ENCODE assay signal across 1 cellular context in genomic region chr20:63520594-63520938, GRCh38.
TF ChIP-seq lines count a peak whose summit lies in the region.

Gene PPDPF, plus strand, starts transcription at chr20:63520765. Its CDS starts 544 bp downstream, at chr20:63521309.

TF ChIP-seq in HepG2, 621 proteins besides CTCF, POLR2A, EP300 and RAD21 (continued from another document and continues in another):
- no peak for TF ChIP-seq ZKSCAN1 (IDR thresholded peaks at IDR 0.05; ENCODE audit: low read length)
- TF ChIP-seq ZFY (CRISPR knock-in tag; IDR thresholded peaks at IDR 0.05) = peak; percentile 60; the same call in 1 of the 2 replicates
- TF ChIP-seq ZNF136 (CRISPR knock-in tag; IDR thresholded peaks at IDR 0.05; ENCODE audit: low read depth) = no peak
- no peak for TF ChIP-seq ZNF281 (CRISPR knock-in tag; IDR thresholded peaks at IDR 0.05; ENCODE audit: borderline replicate concordance)
- no peak for TF ChIP-seq PREB (CRISPR knock-in tag; IDR thresholded peaks at IDR 0.05)
- TF ChIP-seq DR1 (CRISPR knock-in tag; IDR thresholded peaks at IDR 0.05) = peak; percentile 45; the same call in 1 of the 2 replicates
- 0 out of 2 replicates have a peak, but pooled peaks have one; percentile 3 for TF ChIP-seq MYC (CRISPR knock-in tag; IDR thresholded peaks at IDR 0.05; ENCODE audit: borderline replicate concordance)
- TF ChIP-seq GATAD1 (CRISPR knock-in tag; IDR thresholded peaks at IDR 0.05) = no peak
- TF ChIP-seq SRY (CRISPR knock-in tag; IDR thresholded peaks at IDR 0.05) = no peak
- TF ChIP-seq ZKSCAN5 (CRISPR knock-in tag; IDR thresholded peaks at IDR 0.05) = no peak
- no peak for TF ChIP-seq KLF9 (CRISPR knock-in tag; IDR thresholded peaks at IDR 0.05; ENCODE audit: low read depth)
- no peak for TF ChIP-seq ZNF232 (CRISPR knock-in tag; IDR thresholded peaks at IDR 0.05; ENCODE audit: borderline replicate concordance)
- TF ChIP-seq ZSCAN21 (CRISPR knock-in tag; IDR thresholded peaks at IDR 0.05; ENCODE audit: borderline replicate concordance) = no peak
- TF ChIP-seq TERF1 (CRISPR knock-in tag; IDR thresholded peaks at IDR 0.05) = no peak
- no peak for TF ChIP-seq ZNF264 (CRISPR knock-in tag; IDR thresholded peaks at IDR 0.05)
- TF ChIP-seq KDM1A (CRISPR knock-in tag; IDR thresholded peaks at IDR 0.05) = no peak
- TF ChIP-seq HOMEZ (CRISPR knock-in tag; IDR thresholded peaks at IDR 0.05; ENCODE audit: low read depth) = no peak
- no peak for TF ChIP-seq MYPOP (CRISPR knock-in tag; IDR thresholded peaks at IDR 0.05)
- no peak for TF ChIP-seq HNRNPUL1 (IDR thresholded peaks at IDR 0.05; ENCODE audit: low read depth, low read length)
- TF ChIP-seq ZNF205 (CRISPR knock-in tag; IDR thresholded peaks at IDR 0.05) = no peak
- TF ChIP-seq YY1 (IDR thresholded peaks at IDR 0.05; ENCODE audit: insufficient read depth, insufficient replicate concordance, low read depth, low read length) = no peak
- TF ChIP-seq MTA3 (CRISPR knock-in tag; IDR thresholded peaks at IDR 0.05) = no peak
- no peak for TF ChIP-seq GFI1 (CRISPR knock-in tag; IDR thresholded peaks at IDR 0.05; ENCODE audit: borderline replicate concordance)
- no peak for TF ChIP-seq SP1 (IDR thresholded peaks at IDR 0.05)
- TF ChIP-seq SP1 (CRISPR knock-in tag; IDR thresholded peaks at IDR 0.05) = 0 out of 2 replicates have a peak, but pooled peaks have one; percentile 41
- no peak for TF ChIP-seq ZMYM3 (CRISPR knock-in tag; IDR thresholded peaks at IDR 0.05)
- no peak for TF ChIP-seq ZBTB4 (CRISPR knock-in tag; IDR thresholded peaks at IDR 0.05; ENCODE audit: borderline replicate concordance)
- no peak for TF ChIP-seq ZSCAN9 (CRISPR knock-in tag; IDR thresholded peaks at IDR 0.05; ENCODE audit: borderline replicate concordance)
- no peak for TF ChIP-seq SNAPC2 (CRISPR knock-in tag; IDR thresholded peaks at IDR 0.05)
- no peak for TF ChIP-seq MAFF (IDR thresholded peaks at IDR 0.05; ENCODE audit: low read depth, low read length)
- TF ChIP-seq LCORL (IDR thresholded peaks at IDR 0.05) = no peak
- TF ChIP-seq LCORL (CRISPR knock-in tag; IDR thresholded peaks at IDR 0.05) = no peak
- peak; percentile 51 for TF ChIP-seq PHF8 (CRISPR knock-in tag; IDR thresholded peaks at IDR 0.05)
- no peak for TF ChIP-seq TRIM24 (CRISPR knock-in tag; IDR thresholded peaks at IDR 0.05)
- TF ChIP-seq ZBTB26 (CRISPR knock-in tag; IDR thresholded peaks at IDR 0.05; ENCODE audit: borderline replicate concordance) = no peak
- no peak for TF ChIP-seq ZNF510 (CRISPR knock-in tag; IDR thresholded peaks at IDR 0.05; ENCODE audit: low read depth)
- TF ChIP-seq JUNB (CRISPR knock-in tag; IDR thresholded peaks at IDR 0.05; ENCODE audit: borderline replicate concordance) = no peak
- TF ChIP-seq ELF3 (CRISPR knock-in tag; IDR thresholded peaks at IDR 0.05) = no peak
- no peak for TF ChIP-seq CC2D1A (CRISPR knock-in tag; IDR thresholded peaks at IDR 0.05)
- TF ChIP-seq ASH2L (IDR thresholded peaks at IDR 0.05; ENCODE audit: insufficient read length, low read depth, low read length) = no peak
- no peak; the same call in 1 of the 2 replicates for TF ChIP-seq YEATS4 (CRISPR knock-in tag; IDR thresholded peaks at IDR 0.05; ENCODE audit: borderline replicate concordance)
- TF ChIP-seq ZNF619 (CRISPR knock-in tag; IDR thresholded peaks at IDR 0.05) = no peak
- TF ChIP-seq ZNF432 (CRISPR knock-in tag; IDR thresholded peaks at IDR 0.05; ENCODE audit: borderline replicate concordance) = no peak
- no peak for TF ChIP-seq ZNF883 (CRISPR knock-in tag; IDR thresholded peaks at IDR 0.05; ENCODE audit: not compliant biosample characterization)
- no peak for TF ChIP-seq ZNF501 (CRISPR knock-in tag; IDR thresholded peaks at IDR 0.05)
- TF ChIP-seq TAF1 (CRISPR knock-in tag; IDR thresholded peaks at IDR 0.05) = 0 out of 2 replicates have a peak, but pooled peaks have one; percentile 17
- no peak for TF ChIP-seq ZNF652 (CRISPR knock-in tag; IDR thresholded peaks at IDR 0.05; ENCODE audit: borderline replicate concordance, low read depth)
- TF ChIP-seq PRDM4 (CRISPR knock-in tag; IDR thresholded peaks at IDR 0.05; ENCODE audit: borderline replicate concordance) = no peak
- no peak for TF ChIP-seq MXD3 (CRISPR knock-in tag; IDR thresholded peaks at IDR 0.05)
- no peak for TF ChIP-seq MBD4 (IDR thresholded peaks at IDR 0.05; ENCODE audit: borderline replicate concordance, low read length)
- no peak for TF ChIP-seq ZNF354B (CRISPR knock-in tag; IDR thresholded peaks at IDR 0.05)
- peak; percentile 75; the same call in 1 of the 2 replicates for TF ChIP-seq DRAP1 (CRISPR knock-in tag; IDR thresholded peaks at IDR 0.05)
- TF ChIP-seq POLR2AphosphoS5 (IDR thresholded peaks at IDR 0.05; ENCODE audit: low read depth, low read length) = peak; percentile 62; the same call in 1 of the 2 replicates
- no peak for TF ChIP-seq ETS1 (CRISPR knock-in tag; IDR thresholded peaks at IDR 0.05)
- TF ChIP-seq FOSL1 (CRISPR knock-in tag; IDR thresholded peaks at IDR 0.05; ENCODE audit: borderline replicate concordance) = no peak
- TF ChIP-seq ZNF878 (CRISPR knock-in tag; IDR thresholded peaks at IDR 0.05) = no peak
